Comparison of ENCODE assay signal across 8 cellular contexts in the genomic region with DNA sequence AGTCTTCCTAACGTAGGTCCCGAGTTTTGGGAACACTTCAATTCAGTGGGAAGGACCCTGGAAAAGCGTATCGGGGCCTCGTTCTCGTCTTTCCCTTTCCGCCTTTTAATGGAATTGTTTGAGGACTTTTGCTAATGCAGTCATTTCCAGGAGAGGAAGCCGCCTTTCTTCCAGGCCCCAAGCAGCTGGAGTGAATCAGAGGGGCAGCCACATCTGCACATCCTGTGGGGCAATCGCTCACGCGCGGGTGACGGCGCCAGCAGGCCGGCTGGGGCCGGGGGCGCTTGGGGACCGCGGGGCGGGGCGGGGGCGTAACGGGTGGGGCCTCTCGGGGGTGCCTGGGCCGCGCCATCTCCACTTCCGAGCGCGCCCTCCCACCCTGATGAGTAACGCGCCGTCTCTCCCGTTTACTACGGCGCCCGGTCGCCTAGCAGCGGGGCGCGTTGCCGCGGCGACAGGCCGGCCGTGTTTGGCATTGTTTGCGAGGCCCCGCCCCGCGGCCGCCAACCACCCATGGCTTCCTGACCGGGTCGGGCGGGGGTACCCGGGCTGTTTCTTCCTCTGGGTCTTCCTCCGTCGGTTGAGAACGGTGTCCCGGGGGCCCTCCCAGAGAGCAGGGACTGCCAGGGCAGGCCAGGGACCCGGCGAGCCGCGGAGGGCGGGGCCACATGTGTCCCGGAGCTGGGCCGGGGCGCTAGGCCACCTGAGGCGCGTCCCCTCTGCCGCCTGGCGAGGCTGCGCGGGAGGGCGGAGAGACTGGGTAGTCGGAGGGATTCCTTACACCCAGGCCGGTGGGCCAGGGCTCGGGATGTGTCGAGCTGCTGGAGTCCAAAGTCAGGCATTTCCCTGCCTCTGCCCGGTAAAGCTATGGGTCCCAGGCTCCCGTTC. TPM values are rescaled to one million over a fixed set of nuclear protein-coding genes. Genes with fewer than 3 reads are reported as not detected.
DNase-seq lines count a peak whose midpoint lies in the region; ATAC-seq and TF ChIP-seq lines count a peak whose summit lies in the region.

No MANE protein-coding gene starts in this region.

- H3K23ac ChIP-seq in neuronal stem cell (ENCODE audit: low read depth, low read length, poor library complexity) = peak overlapping the region; percentile 77

- H3K27me3 ChIP-seq in DOHH2 (ENCODE audit: control insufficient read depth, low read length) = no peaks in the 10 kb centered on the region
- H3K27me3 ChIP-seq in RWPE2 (ENCODE audit: insufficient read depth, poor library complexity, severe bottlenecking) = no peaks in the 10 kb centered on the region
- H3K27me3 ChIP-seq in neuronal stem cell (ENCODE audit: control insufficient read depth in 3 of 3, insufficient read depth in 3 of 3, low read depth in 1 of 3, low read length in 3 of 3) = no peaks in the 10 kb centered on the region
- H3K27me3 ChIP-seq in subcutaneous abdominal adipose tissue (ENCODE audit: control insufficient read depth in 5 of 5, insufficient read depth in 4 of 5, low read length in 5 of 5) = no peaks in the 10 kb centered on the region

- peak overlapping the region; percentile 18 for H2AK5ac ChIP-seq in neuronal stem cell (ENCODE audit: low read depth, low read length)

- no peaks in the 10 kb centered on the region for H3K79me1 ChIP-seq in neuronal stem cell (ENCODE audit: low read depth, low read length)

- H3K14ac ChIP-seq in neuronal stem cell (ENCODE audit: low read length) = no peak overlapping the region

- peaks cover 32% of the 10 kb centered on the region for H3F3A ChIP-seq in DOHH2 (ENCODE audit: control insufficient read depth, insufficient read depth)

- peak overlapping the region; percentile 39 for H2BK15ac ChIP-seq in neuronal stem cell (ENCODE audit: low read length)

- peak overlapping the region; percentile 46 for H2BK12ac ChIP-seq in neuronal stem cell (ENCODE audit: low read length)

- peak overlapping the region; percentile 99 for H2AFZ ChIP-seq in neuronal stem cell (ENCODE audit: low read length)

- H3K4ac ChIP-seq in neuronal stem cell (ENCODE audit: low read length) = no peak overlapping the region

- H3K9ac ChIP-seq in neuronal stem cell (ENCODE audit: low read depth, low read length, poor library complexity) = peak overlapping the region; percentile 87
- peak overlapping the region; percentile 32 to 90 (median 89) for H3K9ac ChIP-seq in subcutaneous abdominal adipose tissue (ENCODE audit: low read length in 5 of 5)

- H3K36me3 ChIP-seq in DOHH2 (ENCODE audit: control insufficient read depth, low read length) (no peaks in the 10 kb centered on the region), RWPE2 (ENCODE audit: low read depth) (no peaks in the 10 kb centered on the region), neuronal stem cell (replicated peaks in 1 of 2; ENCODE audit: control insufficient read depth in 2 of 2, insufficient read depth in 2 of 2, low read length in 2 of 2) (no peaks in the 10 kb centered on the region), subcutaneous abdominal adipose tissue (ENCODE audit: control insufficient read depth in 5 of 5, insufficient read depth in 5 of 5, low read length in 5 of 5) (no peaks in the 10 kb centered on the region)

- peak overlapping the region; percentile 78 for H3K4me3 ChIP-seq in DOHH2 (ENCODE audit: low read length)
- H3K4me3 ChIP-seq in Jurkat, Clone E6-1 (ENCODE audit: low read length) = peak overlapping the region; percentile 58
- peak overlapping the region; percentile 29 for H3K4me3 ChIP-seq in RWPE2 (ENCODE audit: severe bottlenecking)
- peak overlapping the region; percentile 47 to 80 for H3K4me3 ChIP-seq in neuronal stem cell (ENCODE audit: low read length in 2 of 2)
- peak overlapping the region; percentile 57 to 67 (median 64) for H3K4me3 ChIP-seq in subcutaneous abdominal adipose tissue (ENCODE audit: low read depth in 1 of 5, low read length in 5 of 5)

- peak overlapping the region; percentile 82 for H3K4me2 ChIP-seq in DOHH2 (ENCODE audit: low read length)
- peak overlapping the region; percentile 76 for H3K4me2 ChIP-seq in neuronal stem cell (ENCODE audit: insufficient read depth, low read length, poor library complexity, severe bottlenecking)

- H3K4me1 ChIP-seq in DOHH2 (ENCODE audit: control insufficient read depth, low read length) = peaks cover 65% of the 10 kb centered on the region
- peaks cover 51% of the 10 kb centered on the region for H3K4me1 ChIP-seq in RWPE2 (ENCODE audit: insufficient read depth, poor library complexity, severe bottlenecking)
- peaks cover 27 to 32% of the 10 kb centered on the region in 2 donors for H3K4me1 ChIP-seq in neuronal stem cell (ENCODE audit: control insufficient read depth in 2 of 2, insufficient read depth in 1 of 2, low read depth in 1 of 2, low read length in 2 of 2)
- H3K4me1 ChIP-seq in subcutaneous abdominal adipose tissue (ENCODE audit: control insufficient read depth in 5 of 5, insufficient read depth in 5 of 5, low read length in 5 of 5) = peaks cover 29 to 70% (median 54%) of the 10 kb centered on the region in 5 donors

- no peaks in the 10 kb centered on the region for H4K20me1 ChIP-seq in DOHH2 (ENCODE audit: control insufficient read depth, insufficient read depth, low read depth, low read length)

- H3K27ac ChIP-seq in DOHH2 (ENCODE audit: low read depth, low read length) (peak overlapping the region; percentile 67), RWPE2 (ENCODE audit: poor library complexity, severe bottlenecking) (peak overlapping the region; percentile 99), neuronal stem cell (replicated peaks; ENCODE audit: low read length) (peak overlapping the region; percentile 74), subcutaneous abdominal adipose tissue (ENCODE audit: low read depth, low read length) (peak overlapping the region; percentile 95)

- H3K18ac ChIP-seq in neuronal stem cell (ENCODE audit: low read length) = peak overlapping the region; percentile 98

- peak overlapping the region; percentile 66 for H2BK120ac ChIP-seq in neuronal stem cell (ENCODE audit: low read depth, low read length)

- no CpG with 5 or more reads among the region's 79 CpGs for WGBS in neuronal stem cell (ENCODE audit: extremely low coverage in 2 of 2, insufficient read length in 2 of 2, insufficient replicate concordance in 1 of 2), 2 donors

- H4K8ac ChIP-seq in neuronal stem cell (ENCODE audit: low read depth, low read length) = peak overlapping the region; percentile 44

- H3K9me2 ChIP-seq in DOHH2 (replicated peaks; ENCODE audit: control insufficient read depth, low read length) = no peaks in the 10 kb centered on the region

- peak overlapping the region; percentile 25 for H4K91ac ChIP-seq in neuronal stem cell (ENCODE audit: low read depth, low read length, poor library complexity)

- DNase-seq in Jurkat, Clone E6-1 (ENCODE audit: low read depth, low spot score) = peak; percentile 84
- DNase-seq in RWPE2 (ENCODE audit: low spot score) (peak; percentile 71), foreskin melanocyte (peak; percentile 91), neuronal stem cell (ENCODE audit: low spot score) (peak; percentile 90)
- peak; percentile 86 for DNase-seq in activated gamma-delta T cell treated with anti-CD3 and anti-CD28 coated beads, Interleukin-2, amount 50 U/mL, for 16 hours (ENCODE audit: low read depth)

- H3K9me3 ChIP-seq in DOHH2 (ENCODE audit: control insufficient read depth, insufficient read depth, low read length) (no peaks in the 10 kb centered on the region), RWPE2 (ENCODE audit: severe bottlenecking) (no peaks in the 10 kb centered on the region), neuronal stem cell (replicated peaks in 1 of 2; ENCODE audit: control insufficient read depth in 2 of 2, insufficient read depth in 1 of 2, low read depth in 1 of 2, low read length in 2 of 2) (no peaks in the 10 kb centered on the region), subcutaneous abdominal adipose tissue (ENCODE audit: control insufficient read depth in 5 of 5, low read length in 5 of 5) (no peaks in the 10 kb centered on the region)

- peak overlapping the region; percentile 78 for H2BK5ac ChIP-seq in neuronal stem cell (ENCODE audit: low read length)

- no peaks in the 10 kb centered on the region for H3K79me2 ChIP-seq in DOHH2 (ENCODE audit: control insufficient read depth, low read length)

- ATAC-seq in GM21717 (IDR thresholded peaks at IDR 0.05; ENCODE audit: unreplicated experiment) = peak; percentile 84
- ATAC-seq in RWPE2 (ENCODE audit: low read depth) = peak; percentile 59

- TF ChIP-seq CTCF in DOHH2 (IDR thresholded peaks at IDR 0.05; ENCODE audit: low read depth, low read length, poor library complexity, severe bottlenecking) (no peak), RWPE2 (IDR thresholded peaks at IDR 0.05; ENCODE audit: poor library complexity, severe bottlenecking) (no peak)

RNA-seq across cellular contexts. Expression of gene GSG1, which starts 2.3 kb away (rescaled TPM):
- not detected for polyA plus RNA-seq in Jurkat, Clone E6-1 (2012; ENCODE audit: insufficient read depth, insufficient read length)
- 0.04 TPM for polyA plus RNA-seq in neuronal stem cell (2013, experiment 1 of 2)
- not detected for polyA plus RNA-seq in neuronal stem cell (2013, experiment 2 of 2)

RNA-seq across cellular contexts. Expression of gene FAM234B, which starts 56.9 kb away (rescaled TPM):
- polyA plus RNA-seq in Jurkat, Clone E6-1 (2012; ENCODE audit: insufficient read depth, insufficient read length) = 9.6 TPM
- 15.9 TPM for polyA plus RNA-seq in neuronal stem cell (2013, experiment 1 of 2)
- 15.5 TPM for polyA plus RNA-seq in neuronal stem cell (2013, experiment 2 of 2)

Comparison
In these comparisons a context has a peak if more than half of its experiments do, and no peak if none do; other contexts are left out.
1. Peak in every context shown above with its lines: DNase-seq, ATAC-seq, H3K4me3 ChIP-seq and H3K27ac ChIP-seq.